In the genomic region with DNA sequence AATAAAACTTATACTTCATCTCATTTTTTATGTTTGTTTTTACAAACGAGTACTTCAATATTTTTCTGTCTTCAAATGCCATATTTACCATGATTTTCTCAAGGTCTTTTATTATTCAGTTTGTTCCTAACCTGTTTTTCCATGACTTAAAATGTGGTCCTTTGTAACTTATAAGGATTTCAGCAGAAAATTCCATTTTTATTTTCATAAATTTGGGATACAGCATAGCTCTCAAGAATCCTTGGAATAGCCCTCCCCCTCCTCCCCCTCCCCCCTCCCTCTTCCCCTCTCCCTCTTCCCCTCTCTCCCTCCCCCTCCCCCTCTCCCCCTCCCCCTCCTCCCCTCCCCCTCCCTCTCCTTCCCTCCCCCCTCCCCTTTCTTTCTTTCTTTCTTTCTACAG, we compare ENCODE assay signal across 13 cellular contexts.
"Had no signal": no experiment of that assay in that cellular context is flagged by ENCODE, and none has a peak within 500 bp of the region (broad histone marks: within the 10 kb centered on the region; RNA-seq: fewer than 3 reads in every experiment).

No MANE protein-coding gene starts in this region.

- H3K27me3 Mint-ChIP-seq: naive thymus-derived CD4-positive, alpha-beta T cell had no signal

- ATAC-seq: mucosa of descending colon; naive thymus-derived CD4-positive, alpha-beta T cell had no signal

- H3K9me3 Mint-ChIP-seq: naive thymus-derived CD4-positive, alpha-beta T cell had no signal

- H3K27me3 ChIP-seq: esophagus squamous epithelium, neutrophil, SJCRH30, suprapubic skin had no signal

- H3K4me1 Mint-ChIP-seq: naive thymus-derived CD4-positive, alpha-beta T cell had no signal

- H3K27ac ChIP-seq: esophagus squamous epithelium, left ventricle myocardium inferior, neutrophil, SJCRH30, suprapubic skin had no signal

- H3K4me3 ChIP-seq: esophagus squamous epithelium, left ventricle myocardium inferior, mucosa of descending colon, SJCRH30, suprapubic skin had no signal

- DNase-seq: activated CD4-positive, alpha-beta T cell treated with anti-CD3 and anti-CD28 coated beads, Interleukin-2, amount 50 U/mL, for 48 hours; anterior cingulate cortex; esophagus squamous epithelium; hippocampal formation; left ventricle myocardium inferior; mucosa of descending colon; naive thymus-derived CD4-positive, alpha-beta T cell; SJCRH30; stimulated activated CD4-positive, alpha-beta T cell treated with anti-CD3 and anti-CD28 coated beads, Interleukin-2, amount 100 ng/mL, for 48 hours; stimulated activated naive CD4-positive, alpha-beta T cell treated with Interleukin-2 at 50 U/mL for 16 hours; trophoblast cell had no signal

- H3K36me3 ChIP-seq: neutrophil had no signal
